Comparison of ENCODE assay signal across 11 cellular contexts in genomic region chr12:54005531-54005852, GRCh38. TPM values are rescaled to one million over a fixed set of nuclear protein-coding genes. Genes with fewer than 3 reads are reported as not detected.
A peak's percentile ranks its signal among the peaks of the same experiment; 100 is the strongest.
DNase-seq lines count a peak whose midpoint lies in the region; ATAC-seq, FAIRE-seq and TF ChIP-seq lines count a peak whose summit lies in the region.
"Had no signal": no experiment of that assay in that cellular context is flagged by ENCODE, and none has a peak within 500 bp of the region (broad histone marks: within the 10 kb centered on the region; RNA-seq: fewer than 3 reads in every experiment).

No MANE protein-coding gene starts in this region.

- H3K27me3 Mint-ChIP-seq in MCF 10A (ENCODE audit: insufficient read depth, unreplicated experiment) = no peaks in the 10 kb centered on the region
- H3K27me3 Mint-ChIP-seq in WTC11 (ENCODE audit: low read depth) = peaks cover 100% of the 10 kb centered on the region
- H3K27me3 Mint-ChIP-seq in mesothelial cell of epicardium (ENCODE audit: low read depth) = peaks cover 96% of the 10 kb centered on the region

- H3K9me3 Mint-ChIP-seq in MCF 10A (ENCODE audit: unreplicated experiment) = no peaks in the 10 kb centered on the region
- no peaks in the 10 kb centered on the region for H3K9me3 Mint-ChIP-seq in WTC11
- no peaks in the 10 kb centered on the region for H3K9me3 Mint-ChIP-seq in mesothelial cell of epicardium
- H3K9me3 Mint-ChIP-seq: T-helper 1 cell treated with Interleukin-12 subunit alpha and Interleukin-12 subunit beta and Interleukin-4 antibody, amounts not matched to agents 30 μg/mL and 1 μg/mL, for 36 hours had no signal

- peaks cover 28% of the 10 kb centered on the region for H3K4me1 Mint-ChIP-seq in MCF 10A (ENCODE audit: insufficient read depth, unreplicated experiment)
- peaks cover 17% of the 10 kb centered on the region for H3K4me1 Mint-ChIP-seq in WTC11
- H3K4me1 Mint-ChIP-seq in mesothelial cell of epicardium = peaks cover 36% of the 10 kb centered on the region

- 4 to 6% methylated on average over 26 of the region's 26 CpGs for WGBS in tibial nerve, 2 donors

- CTCF ChIA-PET in MCF 10A (lab: Yijun Ruan, JAX) (interaction anchor here (0.5 to 12.4 kb wide), 13 partner anchors 12 to 388 kb away, joined by 3 to 200 read pairs (median 4); partner anchors contain the start of genes HOXC5 and SMUG1), WTC11 (lab: Charles Lee) (interaction anchor here (0.6 to 10.8 kb wide), 37 partner anchors 9 to 374 kb away, joined by 3 to 107 read pairs (median 4); partner anchors contain the start of genes HOXC10, HOXC5, HOXC6 and SMUG1)

- H3K4me3 Mint-ChIP-seq in MCF 10A (ENCODE audit: unreplicated experiment) = no peak overlapping the region
- peak overlapping the region; percentile 28 for H3K4me3 Mint-ChIP-seq in WTC11
- peak overlapping the region; percentile 71 for H3K4me3 Mint-ChIP-seq in mesothelial cell of epicardium

- DNase-seq in breast epithelium (ENCODE audit: low spot score in 2 of 2) (no peak), MCF 10A (ENCODE audit: unreplicated experiment) (no peak), WTC11 (ENCODE audit: low spot score) (no peak), mesothelial cell of epicardium (ENCODE audit: low spot score in 2 of 2, unreplicated experiment in 2 of 2) (no peak), tibial nerve (ENCODE audit: low spot score in 2 of 2) (no peak), HTR-8/SVneo (ENCODE audit: insufficient read length, low spot score) (no peak), germinal center (ENCODE audit: low spot score) (no peak), middle frontal gyrus (ENCODE audit: extremely low spot score, low spot score) (no peak)

- POLR2A ChIA-PET in MCF 10A (lab: Yijun Ruan, JAX) = interaction anchor here (0.6 to 2.7 kb wide), 9 partner anchors 12 to 1028 kb away, joined by 3 to 22 read pairs (median 5); partner anchors contain the start of genes HOXC6 and SMUG1
- POLR2A ChIA-PET in WTC11 (lab: Charles Lee) = no interaction called here

- no peak for TF ChIP-seq EP300 in tibial nerve (IDR thresholded peaks at IDR 0.05)

- no peak for ATAC-seq in WTC11

- H3K27me3 ChIP-seq in breast epithelium (peaks cover 0 to 3% of the 10 kb centered on the region in 2 donors), tibial nerve (peaks cover 0 to 48% of the 10 kb centered on the region in 2 donors)

- FAIRE-seq in HTR-8/SVneo (lab: Jason Lieb, UNC) = no peak

- H3K27ac ChIP-seq in breast epithelium (peak overlapping the region; percentile 48 to 81), tibial nerve (peak overlapping the region; percentile 65 to 99 (median 81))
- H3K27ac ChIP-seq: dorsolateral prefrontal cortex had no signal

- no peak for TF ChIP-seq CTCF in breast epithelium (IDR thresholded peaks at IDR 0.05)
- no peak for TF ChIP-seq CTCF in MCF 10A (IDR thresholded peaks at IDR 0.05; ENCODE audit: unreplicated experiment)
- TF ChIP-seq CTCF in WTC11 (IDR thresholded peaks at IDR 0.05) = no peak
- TF ChIP-seq CTCF in mesothelial cell of epicardium (IDR thresholded peaks at IDR 0.05; ENCODE audit: unreplicated experiment) = no peak
- TF ChIP-seq CTCF in tibial nerve (IDR thresholded peaks at IDR 0.05) = no peak

- no peaks in the 10 kb centered on the region for H3K36me3 ChIP-seq in breast epithelium
- H3K36me3 ChIP-seq in tibial nerve = peaks cover 0 to 4% (median 0%) of the 10 kb centered on the region in 3 donors

- H3K9me3 ChIP-seq in breast epithelium (no peaks in the 10 kb centered on the region), tibial nerve (no peaks in the 10 kb centered on the region)

- peak overlapping the region; percentile 35 to 71 (median 57) for H3K4me3 ChIP-seq in breast epithelium
- peak overlapping the region; percentile 26 to 49 (median 37) for H3K4me3 ChIP-seq in tibial nerve

- intact Hi-C loops in breast epithelium (cut with DNase I; ENCODE audit: low total_unique reads) (loop anchor here (10.0 kb wide), 2 partner anchors 199 to 1959 kb away; partner anchors contain the start of genes CDK2 and PMEL), MCF 10A (cut with micrococcal nuclease) (loop anchor here (10.0 kb wide), 1 partner anchor 359 kb away; the partner anchor contains the start of gene GPR84)

- H3K36me3 Mint-ChIP-seq in MCF 10A (ENCODE audit: insufficient read depth, unreplicated experiment) = peaks cover 9% of the 10 kb centered on the region
- no peaks in the 10 kb centered on the region; the same call in 1 of the 2 replicates for H3K36me3 Mint-ChIP-seq in WTC11
- H3K36me3 Mint-ChIP-seq in mesothelial cell of epicardium = peaks cover 3% of the 10 kb centered on the region

- H3K27ac Mint-ChIP-seq in MCF 10A (ENCODE audit: low read depth, unreplicated experiment) (no peak overlapping the region), WTC11 (no peak overlapping the region), mesothelial cell of epicardium (peak overlapping the region; percentile 8)
- H3K27ac Mint-ChIP-seq: T-helper 1 cell treated with Interleukin-12 subunit alpha and Interleukin-12 subunit beta and Interleukin-4 antibody, amounts not matched to agents 30 μg/mL and 1 μg/mL, for 36 hours had no signal

- BruUV-seq in MCF 10A (replicated peaks; lab: Mats Ljungman, UMichigan) = no TSS peak

- TF ChIP-seq POLR2A in breast epithelium (IDR thresholded peaks at IDR 0.05) (no peak), tibial nerve (IDR thresholded peaks at IDR 0.05) (no peak)

- peaks cover 0 to 7% of the 10 kb centered on the region in 2 donors for H3K4me1 ChIP-seq in breast epithelium
- peaks cover 0 to 89% (median 17%) of the 10 kb centered on the region in 4 donors for H3K4me1 ChIP-seq in tibial nerve

TF ChIP-seq in WTC11, 78 proteins besides CTCF, POLR2A, EP300 and RAD21:
- TF ChIP-seq JAZF1 (CRISPR knock-in tag; IDR thresholded peaks at IDR 0.05) = no peak
- TF ChIP-seq GABPB1 (CRISPR knock-in tag; IDR thresholded peaks at IDR 0.05) = no peak

RNA-seq across cellular contexts. Expression of gene HOXC8, which starts 3.3 kb away (rescaled TPM):
- total RNA-seq in breast epithelium = 1 to 10 TPM in 2 of 3 donors, under 1 TPM in 1; 0.73 to 5.4 (median 2.0) TPM
- total RNA-seq in MCF 10A (2022) = 6.0 and 6.9 TPM in 2 replicates
- total RNA-seq in WTC11 (2021) = not detected in 3 replicates
- 4.9 to 5.9 TPM (median 5.5 TPM) in 3 replicates for total RNA-seq in mesothelial cell of epicardium
- 1 to 10 TPM in 3 of 4 donors, under 1 TPM in 1; 0.98 to 2.3 (median 2.0) TPM for total RNA-seq in tibial nerve
- total RNA-seq: dorsolateral prefrontal cortex, left colon had no signal

RNA-seq across cellular contexts. Expression of gene HOXC9, which starts 5.5 kb away (rescaled TPM):
- total RNA-seq in breast epithelium (10 to 100 TPM in 1 of 3 donors, 1 to 10 TPM in 2; 3.8 to 16.8 (median 4.6) TPM), MCF 10A (2022) (5.2 and 6.0 TPM in 2 replicates), WTC11 (2021) (not detected in 3 replicates), mesothelial cell of epicardium (1.1 to 2.0 TPM (median 1.6 TPM) in 3 replicates), tibial nerve (10 to 100 TPM in 1 of 4 donors, 1 to 10 TPM in 3; 4.4 to 10.5 (median 7.9) TPM)
- total RNA-seq: dorsolateral prefrontal cortex, left colon had no signal

RNA-seq across cellular contexts. Expression of gene HOXC10, which starts 20.5 kb away (rescaled TPM):
- total RNA-seq in breast epithelium (10 to 100 TPM in 1 of 3 donors, 1 to 10 TPM in 2; 2.0 to 10.9 (median 4.3) TPM), MCF 10A (2022) (not detected in 2 replicates), WTC11 (2021) (0.09 TPM in 1 of 3 replicates, not detected in the others), mesothelial cell of epicardium (0.95 to 0.97 TPM (median 0.96 TPM) in 3 replicates), tibial nerve (1 to 10 TPM; 1.7 to 6.1 (median 2.5) TPM)
- total RNA-seq: left colon had no signal

RNA-seq across cellular contexts. Expression of gene HOXC6, which starts 22.7 kb away (rescaled TPM):
- 1 to 10 TPM; 3.3 to 4.1 (median 4.0) TPM for total RNA-seq in breast epithelium
- 7.1 and 11.5 TPM in 2 replicates for total RNA-seq in MCF 10A (2022)
- total RNA-seq in WTC11 (2021) = not detected in 3 replicates
- 15.5 to 17.4 TPM (median 16.3 TPM) in 3 replicates for total RNA-seq in mesothelial cell of epicardium
- total RNA-seq in tibial nerve = 10 to 100 TPM in 1 of 4 donors, 1 to 10 TPM in 3; 3.6 to 17.3 (median 7.2) TPM
- total RNA-seq: dorsolateral prefrontal cortex, left colon had no signal

RNA-seq across cellular contexts. Expression of gene HOXC5, which starts 27.4 kb away (rescaled TPM):
- total RNA-seq in breast epithelium = under 1 TPM; 0.73 to 0.98 (median 0.96) TPM
- total RNA-seq in MCF 10A (2022) = 0.74 TPM in 1 of 2 replicates, not detected in the other
- total RNA-seq in WTC11 (2021) = not detected in 3 replicates
- total RNA-seq in mesothelial cell of epicardium = 28.7 to 33.8 TPM (median 29.3 TPM) in 3 replicates
- 1 to 10 TPM; 1.4 to 2.7 (median 1.7) TPM for total RNA-seq in tibial nerve
- total RNA-seq: dorsolateral prefrontal cortex, left colon had no signal
